1 cellular context compared by ENCODE assay signal in the genomic region with DNA sequence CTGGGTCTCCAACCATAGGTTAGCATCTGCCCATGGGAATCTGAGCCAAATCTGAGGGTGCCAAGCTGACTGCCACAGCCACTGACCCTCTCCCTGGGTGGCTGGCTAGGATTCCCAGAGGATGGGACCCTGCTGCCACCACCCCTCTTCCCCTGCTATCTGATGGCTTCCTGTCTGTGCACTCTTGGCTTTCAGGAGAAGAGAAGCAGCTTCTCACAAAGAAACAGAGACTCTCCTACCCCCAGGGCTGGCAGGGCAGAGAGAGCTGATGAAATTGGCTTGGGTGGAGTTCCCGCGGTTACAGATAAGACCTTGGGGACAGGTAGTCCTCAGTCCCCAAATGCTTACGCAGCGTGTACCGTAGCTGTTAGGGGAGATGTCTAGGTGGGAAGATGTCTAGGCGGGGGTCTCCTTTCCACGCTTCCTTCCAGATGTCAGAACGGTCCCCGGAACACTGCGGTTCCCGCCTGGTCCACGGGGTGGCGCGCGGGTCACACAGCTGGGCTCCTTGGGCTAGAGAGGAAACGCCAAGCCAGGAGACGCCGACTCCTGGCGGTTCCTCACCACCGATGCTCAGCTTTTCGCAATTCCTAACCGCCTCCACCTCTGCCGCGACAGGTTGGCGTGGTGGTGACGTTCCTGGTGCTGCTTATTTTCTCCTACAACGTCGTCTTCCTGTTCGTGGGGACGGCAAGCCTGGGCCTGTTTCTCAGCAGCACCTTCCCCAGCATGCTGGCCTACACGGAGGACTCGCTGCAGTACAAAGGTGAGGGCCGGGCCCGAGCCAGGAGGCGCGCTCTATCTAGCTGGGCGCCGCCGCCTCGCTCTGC.
TF ChIP-seq lines count a peak whose summit lies in the region.

No MANE protein-coding gene starts in this region.

TF ChIP-seq in HEK293, 187 proteins besides CTCF, POLR2A, EP300 and RAD21 (continued from another document and continues in another):
- TF ChIP-seq, protein P1, sequence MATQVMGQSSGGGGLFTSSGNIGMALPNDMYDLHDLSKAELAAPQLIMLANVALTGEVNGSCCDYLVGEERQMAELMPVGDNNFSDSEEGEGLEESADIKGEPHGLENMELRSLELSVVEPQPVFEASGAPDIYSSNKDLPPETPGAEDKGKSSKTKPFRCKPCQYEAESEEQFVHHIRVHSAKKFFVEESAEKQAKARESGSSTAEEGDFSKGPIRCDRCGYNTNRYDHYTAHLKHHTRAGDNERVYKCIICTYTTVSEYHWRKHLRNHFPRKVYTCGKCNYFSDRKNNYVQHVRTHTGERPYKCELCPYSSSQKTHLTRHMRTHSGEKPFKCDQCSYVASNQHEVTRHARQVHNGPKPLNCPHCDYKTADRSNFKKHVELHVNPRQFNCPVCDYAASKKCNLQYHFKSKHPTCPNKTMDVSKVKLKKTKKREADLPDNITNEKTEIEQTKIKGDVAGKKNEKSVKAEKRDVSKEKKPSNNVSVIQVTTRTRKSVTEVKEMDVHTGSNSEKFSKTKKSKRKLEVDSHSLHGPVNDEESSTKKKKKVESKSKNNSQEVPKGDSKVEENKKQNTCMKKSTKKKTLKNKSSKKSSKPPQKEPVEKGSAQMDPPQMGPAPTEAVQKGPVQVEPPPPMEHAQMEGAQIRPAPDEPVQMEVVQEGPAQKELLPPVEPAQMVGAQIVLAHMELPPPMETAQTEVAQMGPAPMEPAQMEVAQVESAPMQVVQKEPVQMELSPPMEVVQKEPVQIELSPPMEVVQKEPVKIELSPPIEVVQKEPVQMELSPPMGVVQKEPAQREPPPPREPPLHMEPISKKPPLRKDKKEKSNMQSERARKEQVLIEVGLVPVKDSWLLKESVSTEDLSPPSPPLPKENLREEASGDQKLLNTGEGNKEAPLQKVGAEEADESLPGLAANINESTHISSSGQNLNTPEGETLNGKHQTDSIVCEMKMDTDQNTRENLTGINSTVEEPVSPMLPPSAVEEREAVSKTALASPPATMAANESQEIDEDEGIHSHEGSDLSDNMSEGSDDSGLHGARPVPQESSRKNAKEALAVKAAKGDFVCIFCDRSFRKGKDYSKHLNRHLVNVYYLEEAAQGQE (tag by site-specific recombination; IDR thresholded peaks at IDR 0.05): no peak
- TF ChIP-seq ZNF624 (tag by site-specific recombination; IDR thresholded peaks at IDR 0.05) (no peak), ZBTB17 (tag by site-specific recombination; IDR thresholded peaks at IDR 0.05) (peak; percentile 73), ZNF621 (tag by site-specific recombination; IDR thresholded peaks at IDR 0.05) (no peak), ZNF707 (tag by site-specific recombination; IDR thresholded peaks at IDR 0.05) (no peak), ZFHX2 (tag by site-specific recombination; conservative IDR thresholded peaks at IDR 0.05) (peak; percentile 84), EGR2 (tag by site-specific recombination; IDR thresholded peaks at IDR 0.05; ENCODE audit: low read depth) (peak; percentile 75; the same call in 1 of the 2 replicates), OVOL3 (tag by site-specific recombination; IDR thresholded peaks at IDR 0.05) (no peak), ZNF37A (tag by site-specific recombination; IDR thresholded peaks at IDR 0.05) (no peak), KLF7 (tag by site-specific recombination; IDR thresholded peaks at IDR 0.05; ENCODE audit: borderline replicate concordance) (no peak), ZBTB21 (tag by site-specific recombination; IDR thresholded peaks at IDR 0.05) (no peak), ZNF114 (tag by site-specific recombination; IDR thresholded peaks at IDR 0.05) (no peak), ZNF354C (tag by site-specific recombination; IDR thresholded peaks at IDR 0.05; ENCODE audit: borderline replicate concordance, low read depth) (no peak), WT1 (tag by site-specific recombination; IDR thresholded peaks at IDR 0.05) (peak; percentile 35; the same call in 1 of the 2 replicates), ZNF560 (tag by site-specific recombination; IDR thresholded peaks at IDR 0.05; ENCODE audit: borderline replicate concordance) (no peak), BCL11A (tag by site-specific recombination; IDR thresholded peaks at IDR 0.05; ENCODE audit: low read depth) (no peak), ZNF23 (tag by site-specific recombination; IDR thresholded peaks at IDR 0.05; ENCODE audit: borderline replicate concordance) (no peak), ZNF16 (tag by site-specific recombination; IDR thresholded peaks at IDR 0.05; ENCODE audit: low read depth) (no peak), ZNF112 (tag by site-specific recombination; IDR thresholded peaks at IDR 0.05) (no peak), ZNF596 (tag by site-specific recombination; IDR thresholded peaks at IDR 0.05) (no peak), ZNF404 (tag by site-specific recombination; IDR thresholded peaks at IDR 0.05) (no peak), ZNF266 (tag by site-specific recombination; IDR thresholded peaks at IDR 0.05; ENCODE audit: low read depth) (no peak), ZNF555 (tag by site-specific recombination; conservative IDR thresholded peaks at IDR 0.05) (no peak), SCRT2 (tag by site-specific recombination; IDR thresholded peaks at IDR 0.05) (peak; percentile 94), ZNF391 (tag by site-specific recombination; IDR thresholded peaks at IDR 0.05; ENCODE audit: borderline replicate concordance, low read depth) (no peak), ZNF2 (tag by site-specific recombination; IDR thresholded peaks at IDR 0.05) (peak; percentile 89), ZXDB (tag by site-specific recombination; IDR thresholded peaks at IDR 0.05) (no peak), ZNF549 (tag by site-specific recombination; IDR thresholded peaks at IDR 0.05) (no peak), ZNF350 (tag by site-specific recombination; IDR thresholded peaks at IDR 0.05) (no peak), BCL11B (tag by site-specific recombination; IDR thresholded peaks at IDR 0.05; ENCODE audit: low read depth) (no peak), ZNF777 (tag by site-specific recombination; IDR thresholded peaks at IDR 0.05; ENCODE audit: borderline replicate concordance) (no peak)
- TF ChIP-seq, protein P2, sequence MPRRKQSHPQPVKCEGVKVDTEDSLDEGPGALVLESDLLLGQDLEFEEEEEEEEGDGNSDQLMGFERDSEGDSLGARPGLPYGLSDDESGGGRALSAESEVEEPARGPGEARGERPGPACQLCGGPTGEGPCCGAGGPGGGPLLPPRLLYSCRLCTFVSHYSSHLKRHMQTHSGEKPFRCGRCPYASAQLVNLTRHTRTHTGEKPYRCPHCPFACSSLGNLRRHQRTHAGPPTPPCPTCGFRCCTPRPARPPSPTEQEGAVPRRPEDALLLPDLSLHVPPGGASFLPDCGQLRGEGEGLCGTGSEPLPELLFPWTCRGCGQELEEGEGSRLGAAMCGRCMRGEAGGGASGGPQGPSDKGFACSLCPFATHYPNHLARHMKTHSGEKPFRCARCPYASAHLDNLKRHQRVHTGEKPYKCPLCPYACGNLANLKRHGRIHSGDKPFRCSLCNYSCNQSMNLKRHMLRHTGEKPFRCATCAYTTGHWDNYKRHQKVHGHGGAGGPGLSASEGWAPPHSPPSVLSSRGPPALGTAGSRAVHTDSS (tag by site-specific recombination; IDR thresholded peaks at IDR 0.05): no peak
- TF ChIP-seq, protein P3, sequence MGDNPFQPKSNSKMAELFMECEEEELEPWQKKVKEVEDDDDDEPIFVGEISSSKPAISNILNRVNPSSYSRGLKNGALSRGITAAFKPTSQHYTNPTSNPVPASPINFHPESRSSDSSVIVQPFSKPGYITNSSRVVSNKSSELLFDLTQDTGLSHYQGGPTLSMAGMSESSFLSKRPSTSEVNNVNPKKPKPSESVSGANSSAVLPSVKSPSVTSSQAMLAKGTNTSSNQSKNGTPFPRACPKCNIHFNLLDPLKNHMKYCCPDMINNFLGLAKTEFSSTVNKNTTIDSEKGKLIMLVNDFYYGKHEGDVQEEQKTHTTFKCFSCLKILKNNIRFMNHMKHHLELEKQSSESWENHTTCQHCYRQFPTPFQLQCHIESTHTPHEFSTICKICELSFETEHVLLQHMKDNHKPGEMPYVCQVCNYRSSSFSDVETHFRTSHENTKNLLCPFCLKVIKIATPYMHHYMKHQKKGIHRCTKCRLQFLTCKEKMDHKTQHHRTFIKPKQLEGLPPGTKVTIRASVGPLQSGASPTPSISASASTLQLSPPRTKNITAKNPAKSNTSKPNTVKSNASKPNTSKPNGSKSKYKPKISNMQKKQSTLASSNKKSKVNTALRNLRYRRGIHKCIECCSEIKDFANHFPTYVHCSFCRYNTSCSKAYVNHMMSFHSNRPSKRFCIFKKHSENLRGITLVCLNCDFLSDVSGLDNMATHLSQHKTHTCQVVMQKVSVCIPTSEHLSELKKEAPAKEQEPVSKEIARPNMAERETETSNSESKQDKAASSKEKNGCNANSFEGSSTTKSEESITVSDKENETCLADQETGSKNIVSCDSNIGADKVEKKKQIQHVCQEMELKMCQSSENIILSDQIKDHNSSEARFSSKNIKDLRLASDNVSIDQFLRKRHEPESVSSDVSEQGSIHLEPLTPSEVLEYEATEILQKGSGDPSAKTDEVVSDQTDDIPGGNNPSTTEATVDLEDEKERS (tag by site-specific recombination; IDR thresholded peaks at IDR 0.05): no peak
- TF ChIP-seq, protein P4, sequence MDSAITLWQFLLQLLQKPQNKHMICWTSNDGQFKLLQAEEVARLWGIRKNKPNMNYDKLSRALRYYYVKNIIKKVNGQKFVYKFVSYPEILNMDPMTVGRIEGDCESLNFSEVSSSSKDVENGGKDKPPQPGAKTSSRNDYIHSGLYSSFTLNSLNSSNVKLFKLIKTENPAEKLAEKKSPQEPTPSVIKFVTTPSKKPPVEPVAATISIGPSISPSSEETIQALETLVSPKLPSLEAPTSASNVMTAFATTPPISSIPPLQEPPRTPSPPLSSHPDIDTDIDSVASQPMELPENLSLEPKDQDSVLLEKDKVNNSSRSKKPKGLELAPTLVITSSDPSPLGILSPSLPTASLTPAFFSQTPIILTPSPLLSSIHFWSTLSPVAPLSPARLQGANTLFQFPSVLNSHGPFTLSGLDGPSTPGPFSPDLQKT (IDR thresholded peaks at IDR 0.05; ENCODE audit: borderline replicate concordance, low read depth, low read length): no peak
- TF ChIP-seq, protein P5, sequence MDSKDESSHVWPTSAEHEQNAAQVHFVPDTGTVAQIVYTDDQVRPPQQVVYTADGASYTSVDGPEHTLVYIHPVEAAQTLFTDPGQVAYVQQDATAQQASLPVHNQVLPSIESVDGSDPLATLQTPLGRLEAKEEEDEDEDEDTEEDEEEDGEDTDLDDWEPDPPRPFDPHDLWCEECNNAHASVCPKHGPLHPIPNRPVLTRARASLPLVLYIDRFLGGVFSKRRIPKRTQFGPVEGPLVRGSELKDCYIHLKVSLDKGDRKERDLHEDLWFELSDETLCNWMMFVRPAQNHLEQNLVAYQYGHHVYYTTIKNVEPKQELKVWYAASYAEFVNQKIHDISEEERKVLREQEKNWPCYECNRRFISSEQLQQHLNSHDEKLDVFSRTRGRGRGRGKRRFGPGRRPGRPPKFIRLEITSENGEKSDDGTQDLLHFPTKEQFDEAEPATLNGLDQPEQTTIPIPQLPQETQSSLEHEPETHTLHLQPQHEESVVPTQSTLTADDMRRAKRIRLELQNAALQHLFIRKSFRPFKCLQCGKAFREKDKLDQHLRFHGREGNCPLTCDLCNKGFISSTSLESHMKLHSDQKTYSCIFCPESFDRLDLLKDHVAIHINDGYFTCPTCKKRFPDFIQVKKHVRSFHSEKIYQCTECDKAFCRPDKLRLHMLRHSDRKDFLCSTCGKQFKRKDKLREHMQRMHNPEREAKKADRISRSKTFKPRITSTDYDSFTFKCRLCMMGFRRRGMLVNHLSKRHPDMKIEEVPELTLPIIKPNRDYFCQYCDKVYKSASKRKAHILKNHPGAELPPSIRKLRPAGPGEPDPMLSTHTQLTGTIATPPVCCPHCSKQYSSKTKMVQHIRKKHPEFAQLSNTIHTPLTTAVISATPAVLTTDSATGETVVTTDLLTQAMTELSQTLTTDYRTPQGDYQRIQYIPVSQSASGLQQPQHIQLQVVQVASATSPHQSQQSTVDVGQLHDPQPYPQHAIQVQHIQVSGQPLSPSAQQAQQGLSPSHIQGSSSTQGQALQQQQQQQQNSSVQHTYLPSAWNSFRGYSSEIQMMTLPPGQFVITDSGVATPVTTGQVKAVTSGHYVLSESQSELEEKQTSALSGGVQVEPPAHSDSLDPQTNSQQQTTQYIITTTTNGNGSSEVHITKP (tag by site-specific recombination; IDR thresholded peaks at IDR 0.05): 0 out of 2 replicates have a peak, but pooled peaks have one; percentile 17
- TF ChIP-seq, protein P6, sequence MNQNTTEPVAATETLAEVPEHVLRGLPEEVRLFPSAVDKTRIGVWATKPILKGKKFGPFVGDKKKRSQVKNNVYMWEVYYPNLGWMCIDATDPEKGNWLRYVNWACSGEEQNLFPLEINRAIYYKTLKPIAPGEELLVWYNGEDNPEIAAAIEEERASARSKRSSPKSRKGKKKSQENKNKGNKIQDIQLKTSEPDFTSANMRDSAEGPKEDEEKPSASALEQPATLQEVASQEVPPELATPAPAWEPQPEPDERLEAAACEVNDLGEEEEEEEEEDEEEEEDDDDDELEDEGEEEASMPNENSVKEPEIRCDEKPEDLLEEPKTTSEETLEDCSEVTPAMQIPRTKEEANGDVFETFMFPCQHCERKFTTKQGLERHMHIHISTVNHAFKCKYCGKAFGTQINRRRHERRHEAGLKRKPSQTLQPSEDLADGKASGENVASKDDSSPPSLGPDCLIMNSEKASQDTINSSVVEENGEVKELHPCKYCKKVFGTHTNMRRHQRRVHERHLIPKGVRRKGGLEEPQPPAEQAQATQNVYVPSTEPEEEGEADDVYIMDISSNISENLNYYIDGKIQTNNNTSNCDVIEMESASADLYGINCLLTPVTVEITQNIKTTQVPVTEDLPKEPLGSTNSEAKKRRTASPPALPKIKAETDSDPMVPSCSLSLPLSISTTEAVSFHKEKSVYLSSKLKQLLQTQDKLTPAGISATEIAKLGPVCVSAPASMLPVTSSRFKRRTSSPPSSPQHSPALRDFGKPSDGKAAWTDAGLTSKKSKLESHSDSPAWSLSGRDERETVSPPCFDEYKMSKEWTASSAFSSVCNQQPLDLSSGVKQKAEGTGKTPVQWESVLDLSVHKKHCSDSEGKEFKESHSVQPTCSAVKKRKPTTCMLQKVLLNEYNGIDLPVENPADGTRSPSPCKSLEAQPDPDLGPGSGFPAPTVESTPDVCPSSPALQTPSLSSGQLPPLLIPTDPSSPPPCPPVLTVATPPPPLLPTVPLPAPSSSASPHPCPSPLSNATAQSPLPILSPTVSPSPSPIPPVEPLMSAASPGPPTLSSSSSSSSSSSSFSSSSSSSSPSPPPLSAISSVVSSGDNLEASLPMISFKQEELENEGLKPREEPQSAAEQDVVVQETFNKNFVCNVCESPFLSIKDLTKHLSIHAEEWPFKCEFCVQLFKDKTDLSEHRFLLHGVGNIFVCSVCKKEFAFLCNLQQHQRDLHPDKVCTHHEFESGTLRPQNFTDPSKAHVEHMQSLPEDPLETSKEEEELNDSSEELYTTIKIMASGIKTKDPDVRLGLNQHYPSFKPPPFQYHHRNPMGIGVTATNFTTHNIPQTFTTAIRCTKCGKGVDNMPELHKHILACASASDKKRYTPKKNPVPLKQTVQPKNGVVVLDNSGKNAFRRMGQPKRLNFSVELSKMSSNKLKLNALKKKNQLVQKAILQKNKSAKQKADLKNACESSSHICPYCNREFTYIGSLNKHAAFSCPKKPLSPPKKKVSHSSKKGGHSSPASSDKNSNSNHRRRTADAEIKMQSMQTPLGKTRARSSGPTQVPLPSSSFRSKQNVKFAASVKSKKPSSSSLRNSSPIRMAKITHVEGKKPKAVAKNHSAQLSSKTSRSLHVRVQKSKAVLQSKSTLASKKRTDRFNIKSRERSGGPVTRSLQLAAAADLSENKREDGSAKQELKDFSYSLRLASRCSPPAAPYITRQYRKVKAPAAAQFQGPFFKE (tag by site-specific recombination; IDR thresholded peaks at IDR 0.05; ENCODE audit: borderline replicate concordance): no peak
